In genomic region chr17:39903158-39903884, GRCh38 we compare ENCODE assay signal across 17 cellular contexts. TPM values are rescaled to one million over a fixed set of nuclear protein-coding genes. Genes with fewer than 3 reads are reported as not detected.
DNase-seq lines count a peak whose midpoint lies in the region; ATAC-seq and TF ChIP-seq lines count a peak whose summit lies in the region.
"Had no signal": no experiment of that assay in that cellular context is flagged by ENCODE, and none has a peak within 500 bp of the region (broad histone marks: within the 10 kb centered on the region; RNA-seq: fewer than 3 reads in every experiment).

No MANE protein-coding gene starts in this region.

- H3K36me3 Mint-ChIP-seq in activated CD4-positive, alpha-beta T cell treated with anti-CD3 and anti-CD28 coated beads, Interleukin-2, amount 10 ng/mL, durations not matched to agents 7 days and 5 days (ENCODE audit: low read depth) = peaks cover 51% of the 10 kb centered on the region
- H3K36me3 Mint-ChIP-seq in T-helper 2 cell treated with Interferon-gamma antibody and Interleukin-4, amounts not matched to agents 5 μg/mL and 100 μg/mL, for 36 hours (ENCODE audit: low read depth) = peaks cover 55% of the 10 kb centered on the region
- H3K36me3 Mint-ChIP-seq in stimulated activated memory B cell treated with anti-CD40 and anti-IgM and Interleukin-4, amounts not matched to agents 10 μg/mL and 1 μg/mL and 100 μg/mL, for 72 hours = peaks cover 44% of the 10 kb centered on the region

- H3K27me3 ChIP-seq in foreskin keratinocyte = no peaks in the 10 kb centered on the region
- H3K27me3 ChIP-seq: transverse colon had no signal

- peak overlapping the region; percentile 81 for H3K27ac Mint-ChIP-seq in activated CD4-positive, alpha-beta T cell treated with anti-CD3 and anti-CD28 coated beads, Interleukin-2, amount 10 ng/mL, durations not matched to agents 7 days and 5 days
- H3K27ac Mint-ChIP-seq in T-helper 2 cell treated with Interferon-gamma antibody and Interleukin-4, amounts not matched to agents 5 μg/mL and 100 μg/mL, for 36 hours = peak overlapping the region; percentile 83
- H3K27ac Mint-ChIP-seq in stimulated activated memory B cell treated with anti-CD40 and anti-IgM and Interleukin-4, amounts not matched to agents 10 μg/mL and 1 μg/mL and 100 μg/mL, for 72 hours = peak overlapping the region; percentile 40
- H3K27ac Mint-ChIP-seq: mesothelial cell of epicardium had no signal

- H3K9me3 Mint-ChIP-seq in activated CD4-positive, alpha-beta T cell treated with anti-CD3 and anti-CD28 coated beads, Interleukin-2, amount 10 ng/mL, durations not matched to agents 7 days and 5 days = no peaks in the 10 kb centered on the region
- H3K9me3 Mint-ChIP-seq in T-helper 2 cell treated with Interferon-gamma antibody and Interleukin-4, amounts not matched to agents 5 μg/mL and 100 μg/mL, for 36 hours = no peaks in the 10 kb centered on the region
- H3K9me3 Mint-ChIP-seq in stimulated activated memory B cell treated with anti-CD40 and anti-IgM and Interleukin-4, amounts not matched to agents 10 μg/mL and 1 μg/mL and 100 μg/mL, for 72 hours = no peaks in the 10 kb centered on the region

- POLR2A ChIA-PET in activated CD4-positive, alpha-beta T cell treated with anti-CD3 and anti-CD28 coated beads, Interleukin-2, amount 10 ng/mL, durations not matched to agents 7 days and 5 days (lab: Charles Lee) = no interaction called here

- no peak for TF ChIP-seq CTCF in foreskin keratinocyte (conservative IDR thresholded peaks at IDR 0.05)

- no peaks in the 10 kb centered on the region for H3K4me1 ChIP-seq in foreskin keratinocyte
- H3K4me1 ChIP-seq: transverse colon had no signal

- H3K4me3 Mint-ChIP-seq in activated CD4-positive, alpha-beta T cell treated with anti-CD3 and anti-CD28 coated beads, Interleukin-2, amount 10 ng/mL, durations not matched to agents 7 days and 5 days = peak overlapping the region; percentile 26
- peak overlapping the region; percentile 72 for H3K4me3 Mint-ChIP-seq in T-helper 2 cell treated with Interferon-gamma antibody and Interleukin-4, amounts not matched to agents 5 μg/mL and 100 μg/mL, for 36 hours
- H3K4me3 Mint-ChIP-seq in stimulated activated memory B cell treated with anti-CD40 and anti-IgM and Interleukin-4, amounts not matched to agents 10 μg/mL and 1 μg/mL and 100 μg/mL, for 72 hours = no peak overlapping the region
- H3K4me3 Mint-ChIP-seq: mesothelial cell of epicardium had no signal

- CTCF ChIA-PET in activated CD4-positive, alpha-beta T cell treated with anti-CD3 and anti-CD28 coated beads, Interleukin-2, amount 10 ng/mL, durations not matched to agents 7 days and 5 days (lab: Charles Lee) = no interaction called here

- H3K4me1 Mint-ChIP-seq in activated CD4-positive, alpha-beta T cell treated with anti-CD3 and anti-CD28 coated beads, Interleukin-2, amount 10 ng/mL, durations not matched to agents 7 days and 5 days = peaks cover 38% of the 10 kb centered on the region
- peaks cover 26% of the 10 kb centered on the region for H3K4me1 Mint-ChIP-seq in T-helper 2 cell treated with Interferon-gamma antibody and Interleukin-4, amounts not matched to agents 5 μg/mL and 100 μg/mL, for 36 hours (ENCODE audit: low read depth)
- peaks cover 37% of the 10 kb centered on the region for H3K4me1 Mint-ChIP-seq in stimulated activated memory B cell treated with anti-CD40 and anti-IgM and Interleukin-4, amounts not matched to agents 10 μg/mL and 1 μg/mL and 100 μg/mL, for 72 hours

- H3K27me3 Mint-ChIP-seq in activated CD4-positive, alpha-beta T cell treated with anti-CD3 and anti-CD28 coated beads, Interleukin-2, amount 10 ng/mL, durations not matched to agents 7 days and 5 days = no peaks in the 10 kb centered on the region
- H3K27me3 Mint-ChIP-seq in T-helper 2 cell treated with Interferon-gamma antibody and Interleukin-4, amounts not matched to agents 5 μg/mL and 100 μg/mL, for 36 hours (ENCODE audit: low read depth) = no peaks in the 10 kb centered on the region
- H3K27me3 Mint-ChIP-seq in stimulated activated memory B cell treated with anti-CD40 and anti-IgM and Interleukin-4, amounts not matched to agents 10 μg/mL and 1 μg/mL and 100 μg/mL, for 72 hours = no peaks in the 10 kb centered on the region

- no peak overlapping the region for H3K27ac ChIP-seq in foreskin keratinocyte
- H3K27ac ChIP-seq: transverse colon had no signal

- peak; percentile 89 for ATAC-seq in stimulated activated memory B cell treated with anti-CD40 and anti-IgM and Interleukin-4, amounts not matched to agents 10 μg/mL and 1 μg/mL and 100 μg/mL, for 72 hours
- ATAC-seq in HG03571 (IDR thresholded peaks at IDR 0.05; ENCODE audit: unreplicated experiment) (no peak), foreskin keratinocyte (no peak)

- peak; percentile 43 for DNase-seq in activated CD4-positive, alpha-beta T cell treated with anti-CD3 and anti-CD28 coated beads, Interleukin-2, amount 10 ng/mL, durations not matched to agents 7 days and 5 days
- no peak for DNase-seq in activated CD4-positive, alpha-beta T cell treated with anti-CD3 and anti-CD28 coated beads for 48 hours
- DNase-seq in T-helper 2 cell treated with Interferon-gamma antibody and Interleukin-4, amounts not matched to agents 5 μg/mL and 100 μg/mL, for 36 hours (ENCODE audit: low spot score) = peak; percentile 36
- DNase-seq in central memory CD4-positive, alpha-beta T cell = peak; percentile 9
- DNase-seq in foreskin keratinocyte = no peak
- no peak for DNase-seq in stimulated activated CD4-positive, alpha-beta T cell treated with anti-CD3 and anti-CD28 coated beads, Interleukin-12 subunit alpha, Interleukin-12 subunit beta, amount 100 ng/mL, for 4 hours
- DNase-seq: hypothalamus, Karpas-422, retina, Right ventricle myocardium superior, transverse colon had no signal

RNA-seq across cellular contexts. Expression of gene GSDMB, which starts 15.1 kb away (rescaled TPM):
- total RNA-seq in activated CD4-positive, alpha-beta T cell treated with anti-CD3 and anti-CD28 coated beads, Interleukin-2, amount 10 ng/mL, durations not matched to agents 7 days and 5 days = 10 to 100 TPM; 55.4 to 63.1 TPM
- total RNA-seq in foreskin keratinocyte = 3.4 and 3.9 TPM in 2 replicates
- 3.2 and 3.6 TPM in 2 replicates for polyA plus RNA-seq in foreskin keratinocyte

RNA-seq across cellular contexts. Expression of gene ORMDL3, which starts 24.1 kb away (rescaled TPM):
- total RNA-seq in activated CD4-positive, alpha-beta T cell treated with anti-CD3 and anti-CD28 coated beads, Interleukin-2, amount 10 ng/mL, durations not matched to agents 7 days and 5 days = 100 to 1,000 TPM; 152 TPM
- 40.1 and 40.7 TPM in 2 replicates for total RNA-seq in foreskin keratinocyte
- polyA plus RNA-seq in foreskin keratinocyte = 31.2 and 31.3 TPM in 2 replicates

RNA-seq across cellular contexts. Expression of gene LRRC3C, which starts 24.2 kb away (rescaled TPM):
- not detected for total RNA-seq in activated CD4-positive, alpha-beta T cell treated with anti-CD3 and anti-CD28 coated beads, Interleukin-2, amount 10 ng/mL, durations not matched to agents 7 days and 5 days
- total RNA-seq in foreskin keratinocyte = not detected in 2 replicates
- not detected in 2 replicates for polyA plus RNA-seq in foreskin keratinocyte
- total RNA-seq: Daoy, mesothelial cell of epicardium, NCI-H460, Right ventricle myocardium superior, transverse colon had no signal
- polyA plus RNA-seq: AG04450 had no signal

RNA-seq across cellular contexts. Expression of gene ZPBP2, which starts 35.3 kb away (rescaled TPM):
- total RNA-seq in activated CD4-positive, alpha-beta T cell treated with anti-CD3 and anti-CD28 coated beads, Interleukin-2, amount 10 ng/mL, durations not matched to agents 7 days and 5 days = not detected
- total RNA-seq in foreskin keratinocyte = not detected in 2 replicates
- not detected in 2 replicates for polyA plus RNA-seq in foreskin keratinocyte
- total RNA-seq: Daoy, mesothelial cell of epicardium, NCI-H460, Right ventricle myocardium superior had no signal
- polyA plus RNA-seq: AG04450 had no signal

RNA-seq across cellular contexts. Expression of gene IKZF3, which starts 39.2 kb away (rescaled TPM):
- 10 to 100 TPM; 33.1 to 39.8 TPM for total RNA-seq in activated CD4-positive, alpha-beta T cell treated with anti-CD3 and anti-CD28 coated beads, Interleukin-2, amount 10 ng/mL, durations not matched to agents 7 days and 5 days
- 0.07 TPM in 1 of 2 replicates, not detected in the other for total RNA-seq in foreskin keratinocyte
- not detected in 2 replicates for polyA plus RNA-seq in foreskin keratinocyte
- total RNA-seq: NCI-H460 had no signal
- polyA plus RNA-seq: AG04450 had no signal

Comparison
In these comparisons a context has a peak if more than half of its experiments do, and no peak if none do; other contexts are left out.
1. DNase-seq: peak in activated CD4-positive, alpha-beta T cell treated with anti-CD3 and anti-CD28 coated beads, Interleukin-2, amount 10 ng/mL, durations not matched to agents 7 days and 5 days (single experiment), T-helper 2 cell treated with Interferon-gamma antibody and Interleukin-4, amounts not matched to agents 5 μg/mL and 100 μg/mL, for 36 hours (single experiment) and central memory CD4-positive, alpha-beta T cell (single experiment); none in activated CD4-positive, alpha-beta T cell treated with anti-CD3 and anti-CD28 coated beads for 48 hours (single experiment), foreskin keratinocyte (0 of 2) and stimulated activated CD4-positive, alpha-beta T cell treated with anti-CD3 and anti-CD28 coated beads, Interleukin-12 subunit alpha, Interleukin-12 subunit beta, amount 100 ng/mL, for 4 hours (single experiment).
2. RNA of gene GSDMB, which starts 15.1 kb away (total RNA-seq): 55.4 to 63.1 TPM in activated CD4-positive, alpha-beta T cell treated with anti-CD3 and anti-CD28 coated beads, Interleukin-2, amount 10 ng/mL, durations not matched to agents 7 days and 5 days; 3.4 to 3.9 TPM in foreskin keratinocyte; every median in the first group is over 10 times any median in the second.
3. Peak in every context shown above with its lines, with median percentiles within 50 percentile points of each other: H3K27ac Mint-ChIP-seq.